In the genomic region with DNA sequence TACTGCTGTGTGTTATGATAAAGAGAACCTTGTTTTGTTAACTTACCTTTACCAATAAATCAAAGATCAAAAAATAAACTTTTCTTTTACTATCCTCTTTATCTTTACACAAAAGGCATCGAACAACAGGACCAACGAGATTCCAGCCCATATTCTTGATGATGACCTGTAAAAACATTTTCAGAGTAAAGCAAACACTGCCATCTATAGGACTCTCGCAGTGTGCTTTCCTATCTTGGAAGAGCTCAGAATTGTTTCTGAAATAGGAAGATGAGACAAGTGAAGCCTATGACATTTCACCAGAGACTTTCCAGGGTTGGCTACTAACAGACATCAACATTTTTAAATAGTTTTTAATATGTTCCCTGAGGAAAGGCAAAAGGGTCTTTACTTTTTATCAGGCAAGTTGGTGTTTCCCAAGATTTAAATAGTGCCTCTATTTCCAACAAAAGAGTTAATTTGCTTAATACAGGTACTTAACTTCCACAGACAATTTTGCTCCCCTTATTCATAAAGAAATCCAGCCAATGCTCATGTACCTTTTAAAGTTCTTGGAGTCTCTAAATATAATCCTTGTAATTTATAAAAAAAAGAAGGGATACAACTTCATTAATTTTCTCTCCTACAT, we compare ENCODE assay signal across 9 cellular contexts. TPM values are rescaled to one million over a fixed set of nuclear protein-coding genes. Genes with fewer than 3 reads are reported as not detected.
DNase-seq lines count a peak whose midpoint lies in the region; ATAC-seq and TF ChIP-seq lines count a peak whose summit lies in the region.
"Had no signal": no experiment of that assay in that cellular context is flagged by ENCODE, and none has a peak within 500 bp of the region (broad histone marks: within the 10 kb centered on the region; RNA-seq: fewer than 3 reads in every experiment).

No MANE protein-coding gene starts in this region.

- no peaks in the 10 kb centered on the region for H4K20me1 ChIP-seq in MM.1S (ENCODE audit: insufficient read depth, low read length)

- no peaks in the 10 kb centered on the region for H3K27me3 ChIP-seq in MM.1S (replicated peaks; ENCODE audit: insufficient read depth, low read length)

- peak; percentile 54 for DNase-seq in NCI-H345 (lab: John Stamatoyannopoulos, UW)
- no peak for DNase-seq in NCI-H345 treated with DMSO at 0.1 percent for 48 hours (lab: John Stamatoyannopoulos, UW; ENCODE audit: unreplicated experiment)
- DNase-seq in MM.1S = peak; percentile 40
- DNase-seq in fibroblast of the aortic adventitia (ENCODE audit: low read depth) = peak; percentile 79
- no peak for DNase-seq in progenitor cell of endocrine pancreas (ENCODE audit: low spot score, unreplicated experiment)
- no peak for DNase-seq in activated T-helper 1 cell treated with anti-CD3 and anti-CD28 coated beads, Interleukin-12 subunit alpha, Interleukin-12 subunit beta, Interleukin-2, Interleukin-4 antibody, amounts not matched to agents 30 ng/mL and 10 ng/mL and 1 ng/mL, durations not matched to agents 14 hours and 24 hours and 36 hours (ENCODE audit: low spot score)
- DNase-seq: activated T-cell treated with anti-CD3 and anti-CD28 coated beads, Interleukin-2, amount 50 U/mL, for 4 hours had no signal

- no peak overlapping the region for H3K9ac ChIP-seq in MM.1S (ENCODE audit: low read length)

- no peaks in the 10 kb centered on the region for H3K9me3 Mint-ChIP-seq in progenitor cell of endocrine pancreas (ENCODE audit: low read depth)
- H3K9me3 Mint-ChIP-seq in activated T-helper 1 cell treated with anti-CD3 and anti-CD28 coated beads, Interleukin-12 subunit alpha, Interleukin-12 subunit beta, Interleukin-2, Interleukin-4 antibody, amounts not matched to agents 30 ng/mL and 10 ng/mL and 1 ng/mL, durations not matched to agents 14 hours and 24 hours and 36 hours = no peaks in the 10 kb centered on the region
- H3K9me3 Mint-ChIP-seq: activated T-cell treated with anti-CD3 and anti-CD28 coated beads, Interleukin-2, amount 50 U/mL, for 4 hours had no signal

- intact Hi-C loops in activated T-helper 1 cell treated with anti-CD3 and anti-CD28 coated beads, Interleukin-12 subunit alpha, Interleukin-12 subunit beta, Interleukin-2, Interleukin-4 antibody, amounts not matched to agents 30 ng/mL and 10 ng/mL and 1 ng/mL, durations not matched to agents 14 hours and 24 hours and 36 hours (cut with micrococcal nuclease) = loop anchor here (1.0 to 5.0 kb wide), 2 partner anchors 294 to 789 kb away; a partner anchor contains a TSS

- no peaks in the 10 kb centered on the region for H3K27me3 Mint-ChIP-seq in progenitor cell of endocrine pancreas
- no peaks in the 10 kb centered on the region for H3K27me3 Mint-ChIP-seq in activated T-helper 1 cell treated with anti-CD3 and anti-CD28 coated beads, Interleukin-12 subunit alpha, Interleukin-12 subunit beta, Interleukin-2, Interleukin-4 antibody, amounts not matched to agents 30 ng/mL and 10 ng/mL and 1 ng/mL, durations not matched to agents 14 hours and 24 hours and 36 hours (ENCODE audit: insufficient read depth)

- H3K27ac ChIP-seq in MM.1S (ENCODE audit: low read length) = no peak overlapping the region

- H3K9me2 ChIP-seq in MM.1S (replicated peaks; ENCODE audit: insufficient read depth, low read length) = no peaks in the 10 kb centered on the region

- H3K27ac Mint-ChIP-seq in progenitor cell of endocrine pancreas = no peak overlapping the region
- no peak overlapping the region for H3K27ac Mint-ChIP-seq in activated T-helper 1 cell treated with anti-CD3 and anti-CD28 coated beads, Interleukin-12 subunit alpha, Interleukin-12 subunit beta, Interleukin-2, Interleukin-4 antibody, amounts not matched to agents 30 ng/mL and 10 ng/mL and 1 ng/mL, durations not matched to agents 14 hours and 24 hours and 36 hours

- ATAC-seq in SK-N-SH treated with all-trans-retinoic acid at 6 μM for 48 hours = peak; percentile 89
- ATAC-seq in HG02571 (IDR thresholded peaks at IDR 0.05; ENCODE audit: unreplicated experiment) = no peak

- no peaks in the 10 kb centered on the region for H3K4me1 ChIP-seq in MM.1S (ENCODE audit: low read length)

- H3K36me3 ChIP-seq in MM.1S (replicated peaks; ENCODE audit: insufficient read depth, low read length) = no peaks in the 10 kb centered on the region; the same call in 1 of the 2 replicates

- no peaks in the 10 kb centered on the region for H3K9me3 ChIP-seq in MM.1S (replicated peaks; ENCODE audit: insufficient read depth, low read length)

- no peaks in the 10 kb centered on the region; the same call in 1 of the 2 replicates for H3F3A ChIP-seq in MM.1S (ENCODE audit: insufficient read depth, low read length)

- no peaks in the 10 kb centered on the region for H3K4me1 Mint-ChIP-seq in progenitor cell of endocrine pancreas (ENCODE audit: low read depth)
- H3K4me1 Mint-ChIP-seq in activated T-helper 1 cell treated with anti-CD3 and anti-CD28 coated beads, Interleukin-12 subunit alpha, Interleukin-12 subunit beta, Interleukin-2, Interleukin-4 antibody, amounts not matched to agents 30 ng/mL and 10 ng/mL and 1 ng/mL, durations not matched to agents 14 hours and 24 hours and 36 hours (ENCODE audit: low read depth) = peaks cover 35% of the 10 kb centered on the region

- H3K4me2 ChIP-seq in MM.1S (ENCODE audit: low read depth, low read length) = no peak overlapping the region

- TF ChIP-seq CTCF in MM.1S (IDR thresholded peaks at IDR 0.05; ENCODE audit: low read length) (peak; percentile 72), fibroblast of the aortic adventitia (IDR thresholded peaks at IDR 0.05; ENCODE audit: insufficient read depth, low read length) (peak; percentile 80), progenitor cell of endocrine pancreas (IDR thresholded peaks at IDR 0.05; ENCODE audit: unreplicated experiment) (peak; percentile 60)

- no peak overlapping the region for H2AFZ ChIP-seq in MM.1S (ENCODE audit: low read length)

- no peak overlapping the region for H3K4me3 ChIP-seq in MM.1S (ENCODE audit: low read length)
- no peak overlapping the region for H3K4me3 ChIP-seq in fibroblast of the aortic adventitia (ENCODE audit: low read depth, low read length)

- H3K36me3 Mint-ChIP-seq in progenitor cell of endocrine pancreas (ENCODE audit: insufficient read depth) = peaks cover 17% of the 10 kb centered on the region
- H3K36me3 Mint-ChIP-seq in activated T-helper 1 cell treated with anti-CD3 and anti-CD28 coated beads, Interleukin-12 subunit alpha, Interleukin-12 subunit beta, Interleukin-2, Interleukin-4 antibody, amounts not matched to agents 30 ng/mL and 10 ng/mL and 1 ng/mL, durations not matched to agents 14 hours and 24 hours and 36 hours (ENCODE audit: low read depth) = peaks cover 41% of the 10 kb centered on the region

- no peak overlapping the region for H3K4me3 Mint-ChIP-seq in progenitor cell of endocrine pancreas (ENCODE audit: low read depth)
- H3K4me3 Mint-ChIP-seq in activated T-helper 1 cell treated with anti-CD3 and anti-CD28 coated beads, Interleukin-12 subunit alpha, Interleukin-12 subunit beta, Interleukin-2, Interleukin-4 antibody, amounts not matched to agents 30 ng/mL and 10 ng/mL and 1 ng/mL, durations not matched to agents 14 hours and 24 hours and 36 hours = no peak overlapping the region
- H3K4me3 Mint-ChIP-seq: activated T-cell treated with anti-CD3 and anti-CD28 coated beads, Interleukin-2, amount 50 U/mL, for 4 hours had no signal

- no peaks in the 10 kb centered on the region for H3K79me2 ChIP-seq in MM.1S (ENCODE audit: low read length)

TF ChIP-seq in SK-N-SH treated with all-trans-retinoic acid at 6 μM for 48 hours, 23 proteins besides CTCF, POLR2A, EP300 and RAD21 (continues in another document):
- no peak for TF ChIP-seq ZNF565 (CRISPR knock-in tag; conservative IDR thresholded peaks at IDR 0.05; ENCODE audit: low read depth)
- TF ChIP-seq, protein P1, sequence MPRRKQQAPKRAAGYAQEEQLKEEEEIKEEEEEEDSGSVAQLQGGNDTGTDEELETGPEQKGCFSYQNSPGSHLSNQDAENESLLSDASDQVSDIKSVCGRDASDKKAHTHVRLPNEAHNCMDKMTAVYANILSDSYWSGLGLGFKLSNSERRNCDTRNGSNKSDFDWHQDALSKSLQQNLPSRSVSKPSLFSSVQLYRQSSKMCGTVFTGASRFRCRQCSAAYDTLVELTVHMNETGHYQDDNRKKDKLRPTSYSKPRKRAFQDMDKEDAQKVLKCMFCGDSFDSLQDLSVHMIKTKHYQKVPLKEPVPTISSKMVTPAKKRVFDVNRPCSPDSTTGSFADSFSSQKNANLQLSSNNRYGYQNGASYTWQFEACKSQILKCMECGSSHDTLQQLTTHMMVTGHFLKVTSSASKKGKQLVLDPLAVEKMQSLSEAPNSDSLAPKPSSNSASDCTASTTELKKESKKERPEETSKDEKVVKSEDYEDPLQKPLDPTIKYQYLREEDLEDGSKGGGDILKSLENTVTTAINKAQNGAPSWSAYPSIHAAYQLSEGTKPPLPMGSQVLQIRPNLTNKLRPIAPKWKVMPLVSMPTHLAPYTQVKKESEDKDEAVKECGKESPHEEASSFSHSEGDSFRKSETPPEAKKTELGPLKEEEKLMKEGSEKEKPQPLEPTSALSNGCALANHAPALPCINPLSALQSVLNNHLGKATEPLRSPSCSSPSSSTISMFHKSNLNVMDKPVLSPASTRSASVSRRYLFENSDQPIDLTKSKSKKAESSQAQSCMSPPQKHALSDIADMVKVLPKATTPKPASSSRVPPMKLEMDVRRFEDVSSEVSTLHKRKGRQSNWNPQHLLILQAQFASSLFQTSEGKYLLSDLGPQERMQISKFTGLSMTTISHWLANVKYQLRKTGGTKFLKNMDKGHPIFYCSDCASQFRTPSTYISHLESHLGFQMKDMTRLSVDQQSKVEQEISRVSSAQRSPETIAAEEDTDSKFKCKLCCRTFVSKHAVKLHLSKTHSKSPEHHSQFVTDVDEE (CRISPR knock-in tag; IDR thresholded peaks at IDR 0.05) = no peak

RNA-seq across cellular contexts. Expression of a gene that starts 7.3 kb away (rescaled TPM):
- total RNA-seq in fibroblast of the aortic adventitia (ENCODE audit: low replicate concordance) = 3.8 and 18.0 TPM in 2 replicates
- 18.2 and 19.6 TPM in 2 replicates for total RNA-seq in progenitor cell of endocrine pancreas
- 29.2 and 29.7 TPM in 2 replicates for total RNA-seq in activated T-helper 1 cell treated with anti-CD3 and anti-CD28 coated beads, Interleukin-12 subunit alpha, Interleukin-12 subunit beta, Interleukin-2, Interleukin-4 antibody, amounts not matched to agents 30 ng/mL and 10 ng/mL and 1 ng/mL, durations not matched to agents 14 hours and 24 hours and 36 hours

RNA-seq across cellular contexts. Expression of a gene that starts 7.4 kb away (rescaled TPM):
- total RNA-seq in fibroblast of the aortic adventitia (ENCODE audit: low replicate concordance) (4.4 and 16.1 TPM in 2 replicates), progenitor cell of endocrine pancreas (40.7 and 40.8 TPM in 2 replicates)
- total RNA-seq in activated T-helper 1 cell treated with anti-CD3 and anti-CD28 coated beads, Interleukin-12 subunit alpha, Interleukin-12 subunit beta, Interleukin-2, Interleukin-4 antibody, amounts not matched to agents 30 ng/mL and 10 ng/mL and 1 ng/mL, durations not matched to agents 14 hours and 24 hours and 36 hours = 42.0 and 44.8 TPM in 2 replicates

Comparison
In these comparisons a context has a peak if more than half of its experiments do, and no peak if none do; other contexts are left out.
1. DNase-seq: peak in NCI-H345 (single experiment), MM.1S (single experiment) and fibroblast of the aortic adventitia (single experiment); none in NCI-H345 treated with DMSO at 0.1 percent for 48 hours (single experiment), progenitor cell of endocrine pancreas (single experiment) and activated T-helper 1 cell treated with anti-CD3 and anti-CD28 coated beads, Interleukin-12 subunit alpha, Interleukin-12 subunit beta, Interleukin-2, Interleukin-4 antibody, amounts not matched to agents 30 ng/mL and 10 ng/mL and 1 ng/mL, durations not matched to agents 14 hours and 24 hours and 36 hours (single experiment).
2. Peak in every context shown above with its lines, with median percentiles within 50 percentile points of each other: CTCF ChIP-seq.